1 cellular context compared by ENCODE assay signal in the genomic region with DNA sequence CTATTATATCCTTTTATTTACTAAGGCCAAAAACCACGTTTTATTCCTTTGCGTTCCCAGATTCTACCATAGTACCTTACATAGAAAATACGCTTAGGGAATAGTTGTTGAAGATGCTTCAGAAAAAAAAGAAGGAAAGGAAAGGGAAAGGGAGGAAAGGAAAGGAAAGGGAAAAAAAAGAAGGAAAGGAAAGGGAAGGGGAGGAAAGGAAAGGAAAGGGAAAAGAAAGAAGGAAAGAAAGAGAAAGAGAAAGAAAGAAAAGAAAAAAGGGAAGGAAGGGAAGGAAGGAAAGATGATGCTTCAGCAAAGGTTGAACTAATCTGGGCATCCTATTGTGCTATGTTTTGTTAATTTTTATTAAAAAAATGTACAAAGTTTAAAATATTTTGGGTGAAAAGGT.
TF ChIP-seq lines count a peak whose summit lies in the region.

No MANE protein-coding gene starts in this region.

TF ChIP-seq in K562, 482 proteins besides CTCF, POLR2A, EP300 and RAD21 (continued from another document):
- TF ChIP-seq, protein P1, sequence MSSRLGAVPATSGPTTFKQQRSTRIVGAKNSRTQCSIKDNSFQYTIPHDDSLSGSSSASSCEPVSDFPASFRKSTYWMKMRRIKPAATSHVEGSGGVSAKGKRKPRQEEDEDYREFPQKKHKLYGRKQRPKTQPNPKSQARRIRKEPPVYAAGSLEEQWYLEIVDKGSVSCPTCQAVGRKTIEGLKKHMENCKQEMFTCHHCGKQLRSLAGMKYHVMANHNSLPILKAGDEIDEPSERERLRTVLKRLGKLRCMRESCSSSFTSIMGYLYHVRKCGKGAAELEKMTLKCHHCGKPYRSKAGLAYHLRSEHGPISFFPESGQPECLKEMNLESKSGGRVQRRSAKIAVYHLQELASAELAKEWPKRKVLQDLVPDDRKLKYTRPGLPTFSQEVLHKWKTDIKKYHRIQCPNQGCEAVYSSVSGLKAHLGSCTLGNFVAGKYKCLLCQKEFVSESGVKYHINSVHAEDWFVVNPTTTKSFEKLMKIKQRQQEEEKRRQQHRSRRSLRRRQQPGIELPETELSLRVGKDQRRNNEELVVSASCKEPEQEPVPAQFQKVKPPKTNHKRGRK (tag; IDR thresholded peaks at IDR 0.05), result 0 out of 2 replicates have a peak, but pooled peaks have one; percentile 22
